ENCODE assay signal across 15 cellular contexts in the genomic region with DNA sequence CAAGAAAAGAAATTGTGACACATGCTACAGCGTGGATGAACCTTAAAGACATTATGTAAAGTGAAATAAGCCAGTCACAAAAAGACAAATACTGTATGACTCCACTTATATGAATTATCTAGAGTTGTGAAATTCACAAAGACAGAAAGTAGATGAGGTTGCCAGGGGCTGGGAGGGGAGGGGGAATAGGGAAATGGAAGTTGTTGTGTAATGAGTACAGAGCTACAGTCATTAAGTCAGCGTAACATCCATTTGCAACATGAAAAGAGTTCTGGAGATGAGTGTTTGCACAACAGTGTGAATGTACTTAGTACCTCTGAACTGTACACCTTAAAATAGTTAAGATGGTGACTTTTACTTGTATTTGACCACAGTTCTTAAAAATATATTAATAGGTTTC.
DNase-seq lines count a peak whose midpoint lies in the region; TF ChIP-seq lines count a peak whose summit lies in the region.
"Had no signal": no experiment of that assay in that cellular context is flagged by ENCODE, and none has a peak within 500 bp of the region (broad histone marks: within the 10 kb centered on the region; RNA-seq: fewer than 3 reads in every experiment).

No MANE protein-coding gene starts in this region.

- H3K4me3 ChIP-seq in hepatocyte, result no peak overlapping the region
- H3K4me3 ChIP-seq: MG63, neural progenitor cell, vagina had no signal

- peaks cover 8% of the 10 kb centered on the region for H3K4me1 ChIP-seq in hepatocyte (ENCODE audit: insufficient read depth)
- H3K4me1 ChIP-seq: neural progenitor cell, vagina had no signal

- WGBS in hepatocyte (ENCODE audit: low lambda C conversion rate, missing lambda C conversion rate), result 61% methylated on average over 2 of the region's 2 CpGs

- H4K20me1 ChIP-seq in hepatocyte (ENCODE audit: insufficient read depth, poor library complexity, severe bottlenecking), result no peaks in the 10 kb centered on the region

- H3K27ac ChIP-seq in hepatocyte, result no peak overlapping the region
- H3K27ac ChIP-seq: neural progenitor cell, vagina had no signal

- no peak for TF ChIP-seq CTCF in hepatocyte (IDR thresholded peaks at IDR 0.05; ENCODE audit: poor library complexity)

- H3K36me3 ChIP-seq in hepatocyte (replicated peaks; ENCODE audit: insufficient read depth, low read depth), result no peaks in the 10 kb centered on the region
- H3K36me3 ChIP-seq: MG63, neural progenitor cell, vagina had no signal

- no peaks in the 10 kb centered on the region for H3K9me2 ChIP-seq in hepatocyte (replicated peaks; ENCODE audit: insufficient read depth)

- H3K27me3 ChIP-seq in hepatocyte, result no peaks in the 10 kb centered on the region
- H3K27me3 ChIP-seq: MG63, neural progenitor cell, vagina had no signal

- DNase-seq in NCI-H1417 (lab: John Stamatoyannopoulos, UW), result peak; percentile 1 to 20 (median 15)
- no peak for DNase-seq in NCI-H1417 treated with DMSO at 0.1 percent for 48 hours (lab: John Stamatoyannopoulos, UW)
- DNase-seq in MV-4-11 (lab: John Stamatoyannopoulos, UW), result peak; percentile 94
- peak; percentile 91 for DNase-seq in SKM-1 (lab: John Stamatoyannopoulos, UW; ENCODE audit: unreplicated experiment)
- peak; percentile 20 for DNase-seq in hepatocyte (ENCODE audit: low spot score)
- no peak for DNase-seq in nucleus accumbens (lab: John Stamatoyannopoulos, UW)
- DNase-seq in middle frontal gyrus (ENCODE audit: extremely low spot score, low spot score), result no peak
- DNase-seq in hepatic stellate cell (ENCODE audit: low spot score), result no peak
- DNase-seq: activated CD4-positive, alpha-beta T cell treated with anti-CD3 and anti-CD28 coated beads, Interleukin-2, amount 10 ng/mL, durations not matched to agents 7 days and 5 days; foreskin melanocyte; MG63; NCI-H2227 treated with DMSO at 0.1 percent for 48 hours; T-helper 2 cell had no signal

- H3K9me3 ChIP-seq in hepatocyte (ENCODE audit: low read depth), result no peaks in the 10 kb centered on the region
- H3K9me3 ChIP-seq: MG63, vagina had no signal

- no peaks in the 10 kb centered on the region for H3K79me2 ChIP-seq in hepatocyte

- H3K4me2 ChIP-seq in hepatocyte, result no peak overlapping the region
- H3K4me2 ChIP-seq: neural progenitor cell had no signal

- H2AFZ ChIP-seq in hepatocyte, result no peak overlapping the region
- H2AFZ ChIP-seq: neural progenitor cell had no signal

Comparison
In these comparisons a context has a peak if more than half of its experiments do, and no peak if none do; other contexts are left out.
1. DNase-seq: peak in NCI-H1417 (3 of 3), MV-4-11 (single experiment), SKM-1 (single experiment) and hepatocyte (single experiment); none in NCI-H1417 treated with DMSO at 0.1 percent for 48 hours (single experiment), nucleus accumbens (0 of 56), middle frontal gyrus (single experiment) and hepatic stellate cell (single experiment).